Comparison of ENCODE assay signal across 8 cellular contexts in the genomic region with DNA sequence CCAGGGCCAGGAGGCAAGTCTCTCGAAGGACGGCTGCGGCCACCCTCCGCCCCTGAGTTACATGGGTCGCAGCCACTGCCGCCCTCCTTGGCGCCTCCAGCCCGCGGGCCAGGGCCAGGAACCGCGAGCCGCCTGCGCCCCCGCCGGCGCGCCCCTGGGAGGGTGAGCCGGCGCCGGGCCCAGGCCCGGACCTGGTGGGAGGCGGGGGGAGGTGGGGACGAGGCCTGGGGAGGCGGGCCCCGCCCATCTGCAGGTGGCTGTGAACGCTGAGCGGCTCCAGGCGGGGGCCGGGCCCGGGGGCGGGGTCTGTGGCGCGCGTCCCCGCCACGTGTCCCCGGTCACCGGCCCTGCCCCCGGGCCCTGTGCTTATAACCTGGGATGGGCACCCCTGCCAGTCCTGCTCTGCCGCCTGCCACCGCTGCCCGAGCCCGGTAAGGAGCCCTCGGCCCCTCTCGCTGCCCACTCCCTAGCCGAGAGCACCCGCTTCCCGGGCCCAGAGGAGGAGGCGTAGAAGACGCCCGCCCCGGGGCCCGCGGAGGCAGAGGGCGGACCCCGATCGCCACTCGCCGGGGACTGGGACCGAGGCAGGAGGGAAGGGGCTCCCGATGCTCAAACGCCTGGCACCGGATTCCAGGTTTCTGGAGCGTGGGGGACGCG. TPM values are rescaled to one million over a fixed set of nuclear protein-coding genes. Genes with fewer than 3 reads are reported as not detected.
DNase-seq lines count a peak whose midpoint lies in the region; ATAC-seq and TF ChIP-seq lines count a peak whose summit lies in the region.

A gene (plus strand): TSS at position 397 of the 657 bp plus-strand sequence. CDS start 7,268 bp downstream, outside the sequence.

- H3K9me3 Mint-ChIP-seq in activated T-helper 17 cell treated with anti-CD3 and anti-CD28 coated beads, Interleukin-2, amount 50 U/mL, for 72 hours: no peaks in the 10 kb centered on the region

- H3K4me3 ChIP-seq in gastroesophageal sphincter (peak within 1 kb of the TSS; percentile 44 to 74), ovary (peak within 1 kb of the TSS; percentile 76)

- intact Hi-C loops in ovary (cut with DNase I): no loop called here

- peaks cover 22% of the 10 kb centered on the region for H3K27me3 Mint-ChIP-seq in activated T-helper 17 cell treated with anti-CD3 and anti-CD28 coated beads, Interleukin-2, amount 50 U/mL, for 72 hours

- no peaks in the 10 kb centered on the region for H3K4me1 Mint-ChIP-seq in activated T-helper 17 cell treated with anti-CD3 and anti-CD28 coated beads, Interleukin-2, amount 50 U/mL, for 72 hours

- H3K9me3 ChIP-seq in gastroesophageal sphincter: peaks cover 0 to 17% (median 0%) of the 10 kb centered on the region in 3 donors
- no peaks in the 10 kb centered on the region for H3K9me3 ChIP-seq in ovary

- no peak for TF ChIP-seq CTCF in GM10266 (IDR thresholded peaks at IDR 0.05; ENCODE audit: control insufficient read depth, insufficient read depth, low read depth, missing control alignments)
- no peak for TF ChIP-seq CTCF in gastroesophageal sphincter (IDR thresholded peaks at IDR 0.05)
- no peak for TF ChIP-seq CTCF in ovary (IDR thresholded peaks at IDR 0.05)

- peak; percentile 75 for ATAC-seq in activated T-helper 17 cell treated with anti-CD3 and anti-CD28 coated beads, Interleukin-2, amount 50 U/mL, for 72 hours (replicated peaks)
- peak; percentile 70 for ATAC-seq in gastroesophageal sphincter
- ATAC-seq in HG03139 (IDR thresholded peaks at IDR 0.05; ENCODE audit: unreplicated experiment): no peak

- H3K27me3 ChIP-seq in gastroesophageal sphincter (peaks cover 8% of the 10 kb centered on the region), ovary (no peaks in the 10 kb centered on the region)

- no peaks in the 10 kb centered on the region for H3K36me3 Mint-ChIP-seq in activated T-helper 17 cell treated with anti-CD3 and anti-CD28 coated beads, Interleukin-2, amount 50 U/mL, for 72 hours (ENCODE audit: low read depth)

- H3K27ac ChIP-seq in gastroesophageal sphincter (peak within 1 kb of the TSS; percentile 36 to 89 (median 81)), ovary (peak within 1 kb of the TSS; percentile 64 to 74)

- WGBS in gastroesophageal sphincter (ENCODE audit: low coverage in 1 of 2), 2 donors: no CpG with 5 or more reads among the region's 66 CpGs
- 0 to 1% (median 0%) methylated on average over 31 to 66 of the region's 66 CpGs for WGBS in ovary, 3 donors

- TF ChIP-seq POLR2A in gastroesophageal sphincter (IDR thresholded peaks at IDR 0.05) (peak; percentile 22 to 34), ovary (IDR thresholded peaks at IDR 0.05) (peak; percentile 36)

- no peak within 1 kb of the TSS for H3K27ac Mint-ChIP-seq in activated T-helper 17 cell treated with anti-CD3 and anti-CD28 coated beads, Interleukin-2, amount 50 U/mL, for 72 hours

- H3K4me1 ChIP-seq in gastroesophageal sphincter (peaks cover 4 to 59% (median 31%) of the 10 kb centered on the region in 3 donors), ovary (ENCODE audit: insufficient read depth) (peaks cover 25% of the 10 kb centered on the region)

- DNase-seq in GM10266 (ENCODE audit: extremely low spot score) (peak; percentile 69), NCI-H510A treated with DMSO at 0.1 percent for 48 hours (lab: John Stamatoyannopoulos, UW) (peak; percentile 69), ovary (peak; percentile 70 to 76 (median 75)), ureter (ENCODE audit: low spot score) (peak; percentile 80), cerebellar cortex (ENCODE audit: low spot score) (no peak)

- TF ChIP-seq EP300 in gastroesophageal sphincter (IDR thresholded peaks at IDR 0.05) (no peak), ovary (IDR thresholded peaks at IDR 0.05) (no peak)

- peak within 1 kb of the TSS; percentile 53 for H3K4me3 Mint-ChIP-seq in activated T-helper 17 cell treated with anti-CD3 and anti-CD28 coated beads, Interleukin-2, amount 50 U/mL, for 72 hours

- H3K36me3 ChIP-seq in gastroesophageal sphincter (no peaks in the 10 kb centered on the region), ovary (no peaks in the 10 kb centered on the region)

RNA-seq across cellular contexts. Expression of the gene that starts here (rescaled TPM):
- 1 to 10 TPM in 1 of 2 donors, under 1 TPM in 1; 0.69 to 1.4 TPM for total RNA-seq in activated T-helper 17 cell treated with anti-CD3 and anti-CD28 coated beads, Interleukin-2, amount 50 U/mL, for 72 hours
- total RNA-seq in gastroesophageal sphincter (100 to 1,000 TPM in 1 of 4 donors, 10 to 100 TPM in 3; 46.7 to 131 (median 94.4) TPM), ovary (100 to 1,000 TPM in 3 of 7 donors, 10 to 100 TPM in 4; 63.4 to 238 (median 77.4) TPM), ureter (271 TPM)
- 100 to 1,000 TPM in 1 of 2 donors, 10 to 100 TPM in 1; 87.0 to 141 TPM for polyA plus RNA-seq in ovary

Comparison
In these comparisons a context has a peak if more than half of its experiments do, and no peak if none do; other contexts are left out.
1. RNA of the gene that starts here (total RNA-seq): 271 TPM in ureter (single experiment), 46.7 to 131 TPM in gastroesophageal sphincter and 63.4 to 238 TPM in ovary; 0.69 to 1.4 TPM in activated T-helper 17 cell treated with anti-CD3 and anti-CD28 coated beads, Interleukin-2, amount 50 U/mL, for 72 hours; every median in the first group is over 10 times any median in the second.